In the genomic region with DNA sequence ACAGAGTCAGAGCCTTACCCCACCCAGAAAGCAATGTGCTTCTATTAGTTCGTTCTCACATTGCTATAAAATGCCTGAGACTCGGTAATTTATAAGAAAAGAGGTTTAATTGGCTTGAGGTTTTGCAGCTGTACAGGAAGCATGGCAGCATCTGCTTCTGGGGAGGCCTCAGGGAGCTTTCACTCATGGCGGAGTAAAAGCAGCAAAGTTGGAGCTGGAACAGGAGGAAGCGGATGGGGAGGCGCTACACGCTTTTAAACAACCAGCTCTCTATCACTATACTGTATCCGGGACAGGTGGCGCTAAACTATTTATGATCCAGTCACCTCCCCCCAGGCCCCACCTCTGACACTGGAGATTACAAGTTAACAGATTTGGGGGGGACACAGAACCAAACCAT, we compare ENCODE assay signal across 17 cellular contexts.
DNase-seq lines count a peak whose midpoint lies in the region; ATAC-seq lines count a peak whose summit lies in the region.
"Had no signal": no experiment of that assay in that cellular context is flagged by ENCODE, and none has a peak within 500 bp of the region (broad histone marks: within the 10 kb centered on the region; RNA-seq: fewer than 3 reads in every experiment).

No MANE protein-coding gene starts in this region.

- H3K27ac Mint-ChIP-seq in activated naive CD8-positive, alpha-beta T cell = peak overlapping the region; percentile 41
- H3K27ac Mint-ChIP-seq in activated naive CD8-positive, alpha-beta T cell treated with anti-CD3 and anti-CD28 coated beads for 36 hours = no peak overlapping the region
- H3K27ac Mint-ChIP-seq in activated naive CD8-positive, alpha-beta T cell treated with anti-CD3 and anti-CD28 coated beads, Interleukin-2, amount 50 U/mL, for 24 hours = peak overlapping the region; percentile 36
- peak overlapping the region; percentile 42 for H3K27ac Mint-ChIP-seq in stimulated activated naive B cell treated with anti-CD40 and anti-IgM and Interleukin-4, amounts not matched to agents 10 μg/mL and 1 μg/mL and 100 μg/mL, for 72 hours
- H3K27ac Mint-ChIP-seq: CD4-positive, alpha-beta T cell had no signal

- no peaks in the 10 kb centered on the region for H3K9me3 Mint-ChIP-seq in activated naive CD8-positive, alpha-beta T cell (ENCODE audit: low read depth)
- H3K9me3 Mint-ChIP-seq in activated naive CD8-positive, alpha-beta T cell treated with anti-CD3 and anti-CD28 coated beads for 36 hours = no peaks in the 10 kb centered on the region
- H3K9me3 Mint-ChIP-seq in activated naive CD8-positive, alpha-beta T cell treated with anti-CD3 and anti-CD28 coated beads, Interleukin-2, amount 50 U/mL, for 24 hours = no peaks in the 10 kb centered on the region
- H3K9me3 Mint-ChIP-seq in stimulated activated naive B cell treated with anti-CD40 and anti-IgM and Interleukin-4, amounts not matched to agents 10 μg/mL and 1 μg/mL and 100 μg/mL, for 72 hours = no peaks in the 10 kb centered on the region
- H3K9me3 Mint-ChIP-seq: CD4-positive, alpha-beta T cell had no signal

- H3K4me3 Mint-ChIP-seq in activated naive CD8-positive, alpha-beta T cell = no peak overlapping the region
- H3K4me3 Mint-ChIP-seq in activated naive CD8-positive, alpha-beta T cell treated with anti-CD3 and anti-CD28 coated beads for 36 hours = no peak overlapping the region
- H3K4me3 Mint-ChIP-seq in activated naive CD8-positive, alpha-beta T cell treated with anti-CD3 and anti-CD28 coated beads, Interleukin-2, amount 50 U/mL, for 24 hours = no peak overlapping the region
- no peak overlapping the region for H3K4me3 Mint-ChIP-seq in stimulated activated naive B cell treated with anti-CD40 and anti-IgM and Interleukin-4, amounts not matched to agents 10 μg/mL and 1 μg/mL and 100 μg/mL, for 72 hours
- H3K4me3 Mint-ChIP-seq: CD4-positive, alpha-beta T cell had no signal

- no peak for ATAC-seq in activated naive CD8-positive, alpha-beta T cell treated with anti-CD3 and anti-CD28 coated beads, Interleukin-2, amount 50 U/mL, for 24 hours
- no peak for ATAC-seq in stimulated activated naive B cell treated with anti-CD40 and anti-IgM and Interleukin-4, amounts not matched to agents 10 μg/mL and 1 μg/mL and 100 μg/mL, for 72 hours (replicated peaks)
- ATAC-seq: A549 had no signal

- H3K4me1 Mint-ChIP-seq in activated naive CD8-positive, alpha-beta T cell (ENCODE audit: low read depth) = peaks cover 25% of the 10 kb centered on the region
- H3K4me1 Mint-ChIP-seq in activated naive CD8-positive, alpha-beta T cell treated with anti-CD3 and anti-CD28 coated beads for 36 hours = peaks cover 24% of the 10 kb centered on the region
- H3K4me1 Mint-ChIP-seq in activated naive CD8-positive, alpha-beta T cell treated with anti-CD3 and anti-CD28 coated beads, Interleukin-2, amount 50 U/mL, for 24 hours = peaks cover 38% of the 10 kb centered on the region
- H3K4me1 Mint-ChIP-seq in stimulated activated naive B cell treated with anti-CD40 and anti-IgM and Interleukin-4, amounts not matched to agents 10 μg/mL and 1 μg/mL and 100 μg/mL, for 72 hours = peaks cover 10 to 16% of the 10 kb centered on the region in 2 donors

- no peaks in the 10 kb centered on the region for H3K27me3 Mint-ChIP-seq in activated naive CD8-positive, alpha-beta T cell
- no peaks in the 10 kb centered on the region for H3K27me3 Mint-ChIP-seq in activated naive CD8-positive, alpha-beta T cell treated with anti-CD3 and anti-CD28 coated beads for 36 hours
- H3K27me3 Mint-ChIP-seq in activated naive CD8-positive, alpha-beta T cell treated with anti-CD3 and anti-CD28 coated beads, Interleukin-2, amount 50 U/mL, for 24 hours = no peaks in the 10 kb centered on the region
- no peaks in the 10 kb centered on the region for H3K27me3 Mint-ChIP-seq in stimulated activated naive B cell treated with anti-CD40 and anti-IgM and Interleukin-4, amounts not matched to agents 10 μg/mL and 1 μg/mL and 100 μg/mL, for 72 hours
- H3K27me3 Mint-ChIP-seq: CD4-positive, alpha-beta T cell had no signal

- DNase-seq in activated naive CD8-positive, alpha-beta T cell treated with anti-CD3 and anti-CD28 coated beads for 36 hours = no peak
- peak; percentile 2 for DNase-seq in NCI-H69 (lab: John Stamatoyannopoulos, UW)
- no peak for DNase-seq in activated naive CD8-positive, alpha-beta T cell treated with anti-CD3 and anti-CD28 coated beads, Interleukin-2, amount 50 U/mL, for 24 hours
- DNase-seq in stimulated activated naive B cell treated with anti-CD40 and anti-IgM and Interleukin-4, amounts not matched to agents 10 μg/mL and 1 μg/mL and 100 μg/mL, for 72 hours = no peak
- DNase-seq in superior temporal gyrus (ENCODE audit: extremely low spot score) = no peak
- no peak for DNase-seq in stimulated activated CD4-positive, alpha-beta T cell treated with anti-CD3 and anti-CD28 coated beads, Interleukin-4, amount 100 ng/mL, for 4 hours
- DNase-seq: AML-193; CD4-positive, alpha-beta T cell; GOT3; MM.1S; NCI-H2029; NCI-H446 treated with DMSO at 0.1 percent for 48 hours; NCI-H526; Right ventricle myocardium superior; RPMI8226 had no signal

- peaks cover 45% of the 10 kb centered on the region for H3K36me3 Mint-ChIP-seq in activated naive CD8-positive, alpha-beta T cell
- H3K36me3 Mint-ChIP-seq in activated naive CD8-positive, alpha-beta T cell treated with anti-CD3 and anti-CD28 coated beads for 36 hours = peaks cover 70% of the 10 kb centered on the region
- peaks cover 77% of the 10 kb centered on the region for H3K36me3 Mint-ChIP-seq in activated naive CD8-positive, alpha-beta T cell treated with anti-CD3 and anti-CD28 coated beads, Interleukin-2, amount 50 U/mL, for 24 hours (ENCODE audit: low read depth)
- H3K36me3 Mint-ChIP-seq in stimulated activated naive B cell treated with anti-CD40 and anti-IgM and Interleukin-4, amounts not matched to agents 10 μg/mL and 1 μg/mL and 100 μg/mL, for 72 hours = peaks cover 68 to 85% of the 10 kb centered on the region in 2 donors
